Comparison of ENCODE assay signal across 28 cellular contexts in the genomic region with DNA sequence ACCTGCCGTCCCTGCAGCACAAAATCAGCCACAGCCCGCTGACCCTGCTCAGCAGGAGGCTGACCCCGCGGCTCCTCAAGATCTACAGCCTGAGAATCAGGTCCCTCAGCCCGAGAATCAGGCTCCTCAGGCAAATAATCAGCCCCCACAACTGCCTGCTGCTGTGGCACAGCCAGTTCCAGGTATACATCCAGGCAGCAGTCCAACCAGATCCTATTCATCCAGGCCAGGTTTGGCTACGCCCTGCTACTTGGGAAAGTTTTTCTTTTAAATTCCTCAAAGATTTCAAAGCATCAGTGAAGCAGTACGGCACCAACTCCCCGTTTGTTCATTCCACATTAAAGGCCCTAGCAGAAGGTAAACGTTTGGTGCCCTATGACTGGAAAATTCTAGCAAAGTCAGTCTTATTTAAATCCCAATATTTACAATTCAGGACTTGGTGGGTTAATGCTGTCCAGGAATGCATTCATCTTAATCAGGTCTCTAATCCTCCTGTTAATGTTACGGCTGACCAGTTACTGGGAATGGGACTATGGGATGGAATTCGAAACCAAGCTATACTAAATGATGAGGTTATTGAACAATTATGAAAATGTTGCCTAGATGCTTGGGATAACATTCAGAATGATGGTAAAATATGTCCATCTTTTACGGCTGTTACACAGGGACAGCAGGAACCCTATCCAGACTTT.
"Had no signal": no experiment of that assay in that cellular context is flagged by ENCODE, and none has a peak within 500 bp of the region (broad histone marks: within the 10 kb centered on the region; RNA-seq: fewer than 3 reads in every experiment).

No MANE protein-coding gene starts in this region.

- H3K27me3 ChIP-seq: gastroesophageal sphincter, pancreas, suprapubic skin, transverse colon, uterus had no signal

- H3K27ac ChIP-seq: gastroesophageal sphincter, left ventricle myocardium inferior, pancreas, psoas muscle, suprapubic skin, transverse colon, uterus had no signal

- H3K4me3 Mint-ChIP-seq: immature natural killer cell had no signal

- H3K9me3 ChIP-seq: gastroesophageal sphincter, left ventricle myocardium inferior, pancreas, psoas muscle, suprapubic skin, transverse colon, uterus had no signal

- H3K4me1 ChIP-seq: gastroesophageal sphincter, pancreas, transverse colon, uterus had no signal

- H3K36me3 ChIP-seq: gastroesophageal sphincter, left ventricle myocardium inferior, pancreas, suprapubic skin, transverse colon, uterus had no signal

- DNase-seq: activated CD4-positive, alpha-beta T cell treated with anti-CD3 and anti-CD28 coated beads for 48 hours; activated CD4-positive, alpha-beta T cell treated with anti-CD3 and anti-CD28 coated beads, Interleukin-2, amount 50 U/mL, for 48 hours; activated CD8-positive, alpha-beta memory T cell treated with anti-CD3 and anti-CD28 coated beads for 24 hours; activated effector memory CD4-positive, alpha-beta T cell treated with anti-CD3 and anti-CD28 coated beads, Interleukin-2, amount 50 U/mL, for 16 hours; activated naive CD4-positive, alpha-beta T cell treated with anti-CD3 and anti-CD28 coated beads, Interleukin-2, amount 50 U/mL, for 16 hours; amniotic stem cell; central memory CD4-positive, alpha-beta T cell; dermis blood vessel endothelial cell; effector CD4-positive, alpha-beta T cell; erythroblast; head of caudate nucleus; hypothalamus; immature natural killer cell; kidney; left ventricle myocardium inferior; pancreas; psoas muscle; right cardiac atrium; stimulated activated CD4-positive, alpha-beta T cell treated with anti-CD3 and anti-CD28 coated beads, Interleukin-15, amount 100 ng/mL, for 24 hours; stimulated activated CD4-positive, alpha-beta T cell treated with anti-CD3 and anti-CD28 coated beads, Interleukin-2, amount 100 ng/mL, for 24 hours; stimulated activated naive CD4-positive, alpha-beta T cell; T-helper 1 cell; transverse colon; uterus had no signal

- H3K4me3 ChIP-seq: gastroesophageal sphincter, left ventricle myocardium inferior, lung, pancreas, psoas muscle, suprapubic skin, transverse colon, uterus had no signal

- H3K9me3 Mint-ChIP-seq: immature natural killer cell had no signal

- ATAC-seq: activated CD4-positive, CD25-positive, alpha-beta regulatory T cell treated with anti-CD3 and anti-CD28 coated beads, Interleukin-2, amount 50 U/mL, for 24 hours; gastroesophageal sphincter; psoas muscle; right cardiac atrium had no signal
